ENCODE assay signal across 1 cellular context in the genomic region with DNA sequence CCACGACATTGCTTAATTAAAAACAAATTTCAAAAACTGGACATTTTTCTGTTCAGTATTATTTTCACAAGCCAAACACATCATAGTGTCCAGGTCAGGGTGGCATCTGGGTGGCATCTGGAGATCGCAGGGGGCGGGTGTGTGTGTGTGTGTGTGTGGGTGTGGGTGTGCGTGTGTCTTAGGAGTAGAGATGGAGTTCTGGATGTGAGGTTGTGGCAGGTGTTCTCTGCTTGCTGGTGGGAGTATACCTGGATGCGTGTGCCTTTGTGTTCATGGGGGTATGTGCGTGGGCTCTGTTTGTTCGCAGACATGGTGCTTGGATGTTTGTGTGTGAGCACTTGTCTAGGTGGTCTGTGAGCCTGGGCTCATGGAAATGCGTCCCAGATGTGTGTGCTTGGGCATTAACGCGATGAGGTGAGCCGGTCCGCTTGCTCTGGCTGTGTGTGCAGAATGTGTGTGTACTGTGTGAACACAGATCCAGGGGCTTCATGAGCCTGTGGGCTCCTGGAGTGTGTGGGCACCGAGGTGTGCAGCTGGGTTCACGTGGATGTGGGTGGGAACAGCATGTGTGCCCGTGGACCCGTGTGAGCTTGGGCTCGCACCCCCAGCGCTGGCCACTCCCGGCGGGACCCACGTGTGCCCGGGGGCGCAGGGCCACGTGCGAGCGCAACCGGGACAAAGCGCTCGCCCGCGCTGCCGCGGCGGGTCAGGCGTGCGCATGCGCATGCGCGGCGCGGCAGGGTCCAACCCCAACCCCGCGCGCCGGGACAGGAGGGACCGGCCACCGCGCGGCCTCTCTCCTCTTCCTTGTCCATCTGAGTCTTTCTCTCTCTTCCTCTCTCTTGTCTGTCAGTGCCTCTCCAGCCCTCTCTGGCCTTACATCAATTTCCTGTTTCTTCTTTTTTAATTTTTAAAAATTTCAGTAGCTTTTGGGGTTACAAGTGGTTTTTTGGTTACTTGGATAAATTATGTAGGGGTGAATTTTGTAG.
TF ChIP-seq lines count a peak whose summit lies in the region.

No MANE protein-coding gene starts in this region.

TF ChIP-seq in HEK293, 187 proteins besides CTCF, POLR2A, EP300 and RAD21 (continued from another document and continues in another):
- peak; percentile 15; the same call in 1 of the 2 replicates for TF ChIP-seq ZIC2 (tag by site-specific recombination; IDR thresholded peaks at IDR 0.05)
- peak; percentile 78 for TF ChIP-seq ZXDB (tag by site-specific recombination; IDR thresholded peaks at IDR 0.05)
- TF ChIP-seq ZNF350 (tag by site-specific recombination; IDR thresholded peaks at IDR 0.05) = no peak
- no peak for TF ChIP-seq ZNF169 (tag by site-specific recombination; IDR thresholded peaks at IDR 0.05)
- no peak for TF ChIP-seq ZNF214 (tag by site-specific recombination; IDR thresholded peaks at IDR 0.05; ENCODE audit: borderline replicate concordance)
- TF ChIP-seq, protein P1, sequence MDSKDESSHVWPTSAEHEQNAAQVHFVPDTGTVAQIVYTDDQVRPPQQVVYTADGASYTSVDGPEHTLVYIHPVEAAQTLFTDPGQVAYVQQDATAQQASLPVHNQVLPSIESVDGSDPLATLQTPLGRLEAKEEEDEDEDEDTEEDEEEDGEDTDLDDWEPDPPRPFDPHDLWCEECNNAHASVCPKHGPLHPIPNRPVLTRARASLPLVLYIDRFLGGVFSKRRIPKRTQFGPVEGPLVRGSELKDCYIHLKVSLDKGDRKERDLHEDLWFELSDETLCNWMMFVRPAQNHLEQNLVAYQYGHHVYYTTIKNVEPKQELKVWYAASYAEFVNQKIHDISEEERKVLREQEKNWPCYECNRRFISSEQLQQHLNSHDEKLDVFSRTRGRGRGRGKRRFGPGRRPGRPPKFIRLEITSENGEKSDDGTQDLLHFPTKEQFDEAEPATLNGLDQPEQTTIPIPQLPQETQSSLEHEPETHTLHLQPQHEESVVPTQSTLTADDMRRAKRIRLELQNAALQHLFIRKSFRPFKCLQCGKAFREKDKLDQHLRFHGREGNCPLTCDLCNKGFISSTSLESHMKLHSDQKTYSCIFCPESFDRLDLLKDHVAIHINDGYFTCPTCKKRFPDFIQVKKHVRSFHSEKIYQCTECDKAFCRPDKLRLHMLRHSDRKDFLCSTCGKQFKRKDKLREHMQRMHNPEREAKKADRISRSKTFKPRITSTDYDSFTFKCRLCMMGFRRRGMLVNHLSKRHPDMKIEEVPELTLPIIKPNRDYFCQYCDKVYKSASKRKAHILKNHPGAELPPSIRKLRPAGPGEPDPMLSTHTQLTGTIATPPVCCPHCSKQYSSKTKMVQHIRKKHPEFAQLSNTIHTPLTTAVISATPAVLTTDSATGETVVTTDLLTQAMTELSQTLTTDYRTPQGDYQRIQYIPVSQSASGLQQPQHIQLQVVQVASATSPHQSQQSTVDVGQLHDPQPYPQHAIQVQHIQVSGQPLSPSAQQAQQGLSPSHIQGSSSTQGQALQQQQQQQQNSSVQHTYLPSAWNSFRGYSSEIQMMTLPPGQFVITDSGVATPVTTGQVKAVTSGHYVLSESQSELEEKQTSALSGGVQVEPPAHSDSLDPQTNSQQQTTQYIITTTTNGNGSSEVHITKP (tag by site-specific recombination; IDR thresholded peaks at IDR 0.05) = peak; percentile 77
- TF ChIP-seq, protein P2, sequence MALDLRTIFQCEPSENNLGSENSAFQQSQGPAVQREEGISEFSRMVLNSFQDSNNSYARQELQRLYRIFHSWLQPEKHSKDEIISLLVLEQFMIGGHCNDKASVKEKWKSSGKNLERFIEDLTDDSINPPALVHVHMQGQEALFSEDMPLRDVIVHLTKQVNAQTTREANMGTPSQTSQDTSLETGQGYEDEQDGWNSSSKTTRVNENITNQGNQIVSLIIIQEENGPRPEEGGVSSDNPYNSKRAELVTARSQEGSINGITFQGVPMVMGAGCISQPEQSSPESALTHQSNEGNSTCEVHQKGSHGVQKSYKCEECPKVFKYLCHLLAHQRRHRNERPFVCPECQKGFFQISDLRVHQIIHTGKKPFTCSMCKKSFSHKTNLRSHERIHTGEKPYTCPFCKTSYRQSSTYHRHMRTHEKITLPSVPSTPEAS (tag by site-specific recombination; IDR thresholded peaks at IDR 0.05) = peak; percentile 86
- peak; percentile 92 for TF ChIP-seq ZNF561 (tag by site-specific recombination; IDR thresholded peaks at IDR 0.05; ENCODE audit: borderline replicate concordance)
- TF ChIP-seq, protein P3, sequence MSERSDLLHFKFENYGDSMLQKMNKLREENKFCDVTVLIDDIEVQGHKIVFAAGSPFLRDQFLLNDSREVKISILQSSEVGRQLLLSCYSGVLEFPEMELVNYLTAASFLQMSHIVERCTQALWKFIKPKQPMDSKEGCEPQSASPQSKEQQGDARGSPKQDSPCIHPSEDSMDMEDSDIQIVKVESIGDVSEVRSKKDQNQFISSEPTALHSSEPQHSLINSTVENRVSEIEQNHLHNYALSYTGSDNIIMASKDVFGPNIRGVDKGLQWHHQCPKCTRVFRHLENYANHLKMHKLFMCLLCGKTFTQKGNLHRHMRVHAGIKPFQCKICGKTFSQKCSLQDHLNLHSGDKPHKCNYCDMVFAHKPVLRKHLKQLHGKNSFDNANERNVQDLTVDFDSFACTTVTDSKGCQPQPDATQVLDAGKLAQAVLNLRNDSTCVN (tag by site-specific recombination; optimal IDR thresholded peaks at IDR 0.05) = peak; percentile 81
- peak; percentile 81 for TF ChIP-seq SCRT2 (tag by site-specific recombination; IDR thresholded peaks at IDR 0.05)
- TF ChIP-seq ZNF549 (tag by site-specific recombination; IDR thresholded peaks at IDR 0.05) = no peak
- no peak for TF ChIP-seq ZNF530 (tag by site-specific recombination; IDR thresholded peaks at IDR 0.05; ENCODE audit: low read depth)
- no peak for TF ChIP-seq ZNF433 (tag by site-specific recombination; IDR thresholded peaks at IDR 0.05; ENCODE audit: low read depth)
- TF ChIP-seq, protein P4, sequence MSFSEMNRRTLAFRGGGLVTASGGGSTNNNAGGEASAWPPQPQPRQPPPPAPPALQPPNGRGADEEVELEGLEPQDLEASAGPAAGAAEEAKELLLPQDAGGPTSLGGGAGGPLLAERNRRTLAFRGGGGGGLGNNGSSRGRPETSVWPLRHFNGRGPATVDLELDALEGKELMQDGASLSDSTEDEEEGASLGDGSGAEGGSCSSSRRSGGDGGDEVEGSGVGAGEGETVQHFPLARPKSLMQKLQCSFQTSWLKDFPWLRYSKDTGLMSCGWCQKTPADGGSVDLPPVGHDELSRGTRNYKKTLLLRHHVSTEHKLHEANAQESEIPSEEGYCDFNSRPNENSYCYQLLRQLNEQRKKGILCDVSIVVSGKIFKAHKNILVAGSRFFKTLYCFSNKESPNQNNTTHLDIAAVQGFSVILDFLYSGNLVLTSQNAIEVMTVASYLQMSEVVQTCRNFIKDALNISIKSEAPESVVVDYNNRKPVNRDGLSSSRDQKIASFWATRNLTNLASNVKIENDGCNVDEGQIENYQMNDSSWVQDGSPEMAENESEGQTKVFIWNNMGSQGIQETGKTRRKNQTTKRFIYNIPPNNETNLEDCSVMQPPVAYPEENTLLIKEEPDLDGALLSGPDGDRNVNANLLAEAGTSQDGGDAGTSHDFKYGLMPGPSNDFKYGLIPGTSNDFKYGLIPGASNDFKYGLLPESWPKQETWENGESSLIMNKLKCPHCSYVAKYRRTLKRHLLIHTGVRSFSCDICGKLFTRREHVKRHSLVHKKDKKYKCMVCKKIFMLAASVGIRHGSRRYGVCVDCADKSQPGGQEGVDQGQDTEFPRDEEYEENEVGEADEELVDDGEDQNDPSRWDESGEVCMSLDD (tag by site-specific recombination; IDR thresholded peaks at IDR 0.05) = no peak; the same call in none of the 2 replicates
- TF ChIP-seq SP7 (tag by site-specific recombination; IDR thresholded peaks at IDR 0.05) = 0 out of 2 replicates have a peak, but pooled peaks have one; percentile 41
- peak; percentile 79 for TF ChIP-seq EGR2 (tag by site-specific recombination; IDR thresholded peaks at IDR 0.05; ENCODE audit: low read depth)
- peak; percentile 75 for TF ChIP-seq ZFP69B (tag by site-specific recombination; IDR thresholded peaks at IDR 0.05)
- TF ChIP-seq ZNF175 (tag by site-specific recombination; IDR thresholded peaks at IDR 0.05) = no peak
- TF ChIP-seq ZNF211 (tag by site-specific recombination; IDR thresholded peaks at IDR 0.05; ENCODE audit: low read depth) = no peak
- no peak for TF ChIP-seq ZNF514 (tag by site-specific recombination; IDR thresholded peaks at IDR 0.05)
- no peak for TF ChIP-seq ZNF707 (tag by site-specific recombination; IDR thresholded peaks at IDR 0.05)
- TF ChIP-seq ZBTB17 (tag by site-specific recombination; IDR thresholded peaks at IDR 0.05) = peak; percentile 48; the same call in 1 of the 2 replicates
- peak; percentile 81 for TF ChIP-seq ZNF600 (tag by site-specific recombination; IDR thresholded peaks at IDR 0.05)
- TF ChIP-seq, protein P5, sequence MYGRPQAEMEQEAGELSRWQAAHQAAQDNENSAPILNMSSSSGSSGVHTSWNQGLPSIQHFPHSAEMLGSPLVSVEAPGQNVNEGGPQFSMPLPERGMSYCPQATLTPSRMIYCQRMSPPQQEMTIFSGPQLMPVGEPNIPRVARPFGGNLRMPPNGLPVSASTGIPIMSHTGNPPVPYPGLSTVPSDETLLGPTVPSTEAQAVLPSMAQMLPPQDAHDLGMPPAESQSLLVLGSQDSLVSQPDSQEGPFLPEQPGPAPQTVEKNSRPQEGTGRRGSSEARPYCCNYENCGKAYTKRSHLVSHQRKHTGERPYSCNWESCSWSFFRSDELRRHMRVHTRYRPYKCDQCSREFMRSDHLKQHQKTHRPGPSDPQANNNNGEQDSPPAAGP (tag by site-specific recombination; IDR thresholded peaks at IDR 0.05) = peak; percentile 53
- no peak for TF ChIP-seq ZNF121 (tag by site-specific recombination; IDR thresholded peaks at IDR 0.05)
- no peak for TF ChIP-seq KLF7 (tag by site-specific recombination; IDR thresholded peaks at IDR 0.05; ENCODE audit: borderline replicate concordance)
- no peak for TF ChIP-seq ZNF501 (tag by site-specific recombination; IDR thresholded peaks at IDR 0.05)
- no peak for TF ChIP-seq ZNF747 (tag by site-specific recombination; IDR thresholded peaks at IDR 0.05)
- no peak for TF ChIP-seq ZNF677 (tag by site-specific recombination; IDR thresholded peaks at IDR 0.05)
- TF ChIP-seq, protein P6, sequence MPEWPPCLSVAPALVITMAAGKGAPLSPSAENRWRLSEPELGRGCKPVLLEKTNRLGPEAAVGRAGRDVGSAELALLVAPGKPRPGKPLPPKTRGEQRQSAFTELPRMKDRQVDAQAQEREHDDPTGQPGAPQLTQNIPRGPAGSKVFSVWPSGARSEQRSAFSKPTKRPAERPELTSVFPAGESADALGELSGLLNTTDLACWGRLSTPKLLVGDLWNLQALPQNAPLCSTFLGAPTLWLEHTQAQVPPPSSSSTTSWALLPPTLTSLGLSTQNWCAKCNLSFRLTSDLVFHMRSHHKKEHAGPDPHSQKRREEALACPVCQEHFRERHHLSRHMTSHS (tag by site-specific recombination; IDR thresholded peaks at IDR 0.05) = no peak
- TF ChIP-seq, protein P7, sequence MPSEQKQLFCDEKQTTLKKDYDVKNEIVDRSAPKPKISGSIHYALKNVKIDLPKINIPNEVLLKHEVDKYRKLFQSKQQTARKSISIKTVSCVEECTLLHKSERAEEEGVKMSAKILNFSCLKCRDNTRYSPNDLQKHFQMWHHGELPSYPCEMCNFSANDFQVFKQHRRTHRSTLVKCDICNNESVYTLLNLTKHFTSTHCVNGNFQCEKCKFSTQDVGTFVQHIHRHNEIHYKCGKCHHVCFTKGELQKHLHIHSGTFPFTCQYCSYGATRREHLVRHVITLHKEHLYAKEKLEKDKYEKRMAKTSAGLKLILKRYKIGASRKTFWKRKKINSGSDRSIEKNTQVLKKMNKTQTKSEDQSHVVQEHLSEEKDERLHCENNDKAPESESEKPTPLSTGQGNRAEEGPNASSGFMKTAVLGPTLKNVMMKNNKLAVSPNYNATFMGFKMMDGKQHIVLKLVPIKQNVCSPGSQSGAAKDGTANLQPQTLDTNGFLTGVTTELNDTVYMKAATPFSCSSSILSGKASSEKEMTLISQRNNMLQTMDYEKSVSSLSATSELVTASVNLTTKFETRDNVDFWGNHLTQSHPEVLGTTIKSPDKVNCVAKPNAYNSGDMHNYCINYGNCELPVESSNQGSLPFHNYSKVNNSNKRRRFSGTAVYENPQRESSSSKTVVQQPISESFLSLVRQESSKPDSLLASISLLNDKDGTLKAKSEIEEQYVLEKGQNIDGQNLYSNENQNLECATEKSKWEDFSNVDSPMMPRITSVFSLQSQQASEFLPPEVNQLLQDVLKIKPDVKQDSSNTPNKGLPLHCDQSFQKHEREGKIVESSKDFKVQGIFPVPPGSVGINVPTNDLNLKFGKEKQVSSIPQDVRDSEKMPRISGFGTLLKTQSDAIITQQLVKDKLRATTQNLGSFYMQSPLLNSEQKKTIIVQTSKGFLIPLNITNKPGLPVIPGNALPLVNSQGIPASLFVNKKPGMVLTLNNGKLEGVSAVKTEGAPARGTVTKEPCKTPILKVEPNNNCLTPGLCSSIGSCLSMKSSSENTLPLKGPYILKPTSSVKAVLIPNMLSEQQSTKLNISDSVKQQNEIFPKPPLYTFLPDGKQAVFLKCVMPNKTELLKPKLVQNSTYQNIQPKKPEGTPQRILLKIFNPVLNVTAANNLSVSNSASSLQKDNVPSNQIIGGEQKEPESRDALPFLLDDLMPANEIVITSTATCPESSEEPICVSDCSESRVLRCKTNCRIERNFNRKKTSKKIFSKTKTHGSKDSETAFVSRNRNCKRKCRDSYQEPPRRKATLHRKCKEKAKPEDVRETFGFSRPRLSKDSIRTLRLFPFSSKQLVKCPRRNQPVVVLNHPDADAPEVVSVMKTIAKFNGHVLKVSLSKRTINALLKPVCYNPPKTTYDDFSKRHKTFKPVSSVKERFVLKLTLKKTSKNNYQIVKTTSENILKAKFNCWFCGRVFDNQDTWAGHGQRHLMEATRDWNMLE (tag by site-specific recombination; conservative IDR thresholded peaks at IDR 0.05; ENCODE audit: low read depth) = no peak
- no peak for TF ChIP-seq ZNF391 (tag by site-specific recombination; IDR thresholded peaks at IDR 0.05; ENCODE audit: borderline replicate concordance, low read depth)
- TF ChIP-seq ZBTB8A (tag by site-specific recombination; IDR thresholded peaks at IDR 0.05) = peak; percentile 44; the same call in 1 of the 2 replicates
- TF ChIP-seq ZNF654 (tag by site-specific recombination; IDR thresholded peaks at IDR 0.05; ENCODE audit: low read depth) = no peak
- TF ChIP-seq ZNF624 (tag by site-specific recombination; IDR thresholded peaks at IDR 0.05) = no peak
- TF ChIP-seq ZNF335 (tag by site-specific recombination; conservative IDR thresholded peaks at IDR 0.05) = peak; percentile 69
- TF ChIP-seq IKZF3 (tag by site-specific recombination; IDR thresholded peaks at IDR 0.05) = no peak
- TF ChIP-seq, protein P8, sequence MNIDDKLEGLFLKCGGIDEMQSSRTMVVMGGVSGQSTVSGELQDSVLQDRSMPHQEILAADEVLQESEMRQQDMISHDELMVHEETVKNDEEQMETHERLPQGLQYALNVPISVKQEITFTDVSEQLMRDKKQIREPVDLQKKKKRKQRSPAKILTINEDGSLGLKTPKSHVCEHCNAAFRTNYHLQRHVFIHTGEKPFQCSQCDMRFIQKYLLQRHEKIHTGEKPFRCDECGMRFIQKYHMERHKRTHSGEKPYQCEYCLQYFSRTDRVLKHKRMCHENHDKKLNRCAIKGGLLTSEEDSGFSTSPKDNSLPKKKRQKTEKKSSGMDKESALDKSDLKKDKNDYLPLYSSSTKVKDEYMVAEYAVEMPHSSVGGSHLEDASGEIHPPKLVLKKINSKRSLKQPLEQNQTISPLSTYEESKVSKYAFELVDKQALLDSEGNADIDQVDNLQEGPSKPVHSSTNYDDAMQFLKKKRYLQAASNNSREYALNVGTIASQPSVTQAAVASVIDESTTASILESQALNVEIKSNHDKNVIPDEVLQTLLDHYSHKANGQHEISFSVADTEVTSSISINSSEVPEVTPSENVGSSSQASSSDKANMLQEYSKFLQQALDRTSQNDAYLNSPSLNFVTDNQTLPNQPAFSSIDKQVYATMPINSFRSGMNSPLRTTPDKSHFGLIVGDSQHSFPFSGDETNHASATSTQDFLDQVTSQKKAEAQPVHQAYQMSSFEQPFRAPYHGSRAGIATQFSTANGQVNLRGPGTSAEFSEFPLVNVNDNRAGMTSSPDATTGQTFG (tag by site-specific recombination; IDR thresholded peaks at IDR 0.05; ENCODE audit: borderline replicate concordance) = no peak
